ENCODE assay signal across 1 cellular context in the genomic region with DNA sequence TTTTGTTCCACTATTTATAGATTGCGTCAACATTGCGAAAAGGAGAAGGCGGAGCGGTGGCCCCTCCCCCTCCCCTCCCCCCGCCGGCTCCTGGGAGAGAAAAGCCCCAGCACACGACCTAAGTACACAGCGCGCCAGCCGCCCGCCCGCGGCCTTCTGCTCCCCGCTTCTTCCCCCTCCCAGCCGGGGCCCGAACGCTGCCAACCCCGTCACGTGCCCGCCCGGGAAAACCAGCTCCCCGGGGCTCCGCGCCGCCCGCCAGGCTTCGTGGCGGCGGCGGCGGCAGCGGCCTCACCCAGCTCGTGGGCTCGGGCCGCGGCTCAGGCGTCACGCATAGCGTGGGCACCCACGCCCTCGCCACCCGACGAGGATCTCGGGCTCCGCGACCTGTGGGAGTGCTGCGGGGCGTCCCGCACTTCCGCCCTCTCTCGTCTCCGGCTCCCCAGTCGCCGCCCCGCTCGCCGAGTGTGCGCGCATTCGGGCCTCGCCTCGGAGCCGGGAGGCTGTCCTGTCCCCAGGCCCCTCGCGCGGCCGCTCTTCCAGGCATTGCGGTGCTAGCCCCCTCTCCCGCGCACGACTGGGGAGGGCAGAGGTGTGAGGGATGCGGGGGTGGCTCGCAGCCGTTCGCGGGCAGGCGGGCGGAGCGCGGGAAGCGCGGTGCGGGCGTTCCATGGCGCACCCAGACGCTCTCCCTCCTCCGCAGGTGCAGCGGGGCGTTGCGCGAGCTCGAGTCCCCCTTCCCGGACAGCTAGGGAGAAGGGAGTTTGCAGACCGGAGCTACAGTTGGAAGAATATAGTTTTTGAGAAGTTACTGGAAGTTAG.
TF ChIP-seq lines count a peak whose summit lies in the region.

No MANE protein-coding gene starts in this region.

TF ChIP-seq in HCT116, 20 proteins besides CTCF, POLR2A, EP300 and RAD21:
- TF ChIP-seq, protein P1, sequence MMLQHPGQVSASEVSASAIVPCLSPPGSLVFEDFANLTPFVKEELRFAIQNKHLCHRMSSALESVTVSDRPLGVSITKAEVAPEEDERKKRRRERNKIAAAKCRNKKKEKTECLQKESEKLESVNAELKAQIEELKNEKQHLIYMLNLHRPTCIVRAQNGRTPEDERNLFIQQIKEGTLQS (IDR thresholded peaks at IDR 0.05): no peak
- TF ChIP-seq ZFX (IDR thresholded peaks at IDR 0.05): peak; percentile 79
- TF ChIP-seq POLR2AphosphoS5 (IDR thresholded peaks at IDR 0.05; ENCODE audit: low read depth, low read length): peak; percentile 59
